2 cellular contexts compared by ENCODE assay signal in genomic region chr2:61771904-61772845, GRCh38.
TF ChIP-seq lines count a peak whose summit lies in the region.

No MANE protein-coding gene starts in this region.

TF ChIP-seq in HCT116, 20 proteins besides CTCF, POLR2A, EP300 and RAD21 (continued from another document):
- TF ChIP-seq EGR1 (IDR thresholded peaks at IDR 0.05; ENCODE audit: low read depth) (no peak), YY1 (IDR thresholded peaks at IDR 0.05; ENCODE audit: extremely low read depth, insufficient replicate concordance, low read depth, low read length) (no peak), TCF7L2 (IDR thresholded peaks at IDR 0.05; ENCODE audit: borderline replicate concordance, extremely low read depth, insufficient read depth, insufficient read length) (no peak), SRF (IDR thresholded peaks at IDR 0.05; ENCODE audit: low read depth) (no peak), ZNF274 (IDR thresholded peaks at IDR 0.05; ENCODE audit: low read depth, low read length) (no peak), SP1 (IDR thresholded peaks at IDR 0.05; ENCODE audit: low read depth) (no peak)
- TF ChIP-seq, protein P1, sequence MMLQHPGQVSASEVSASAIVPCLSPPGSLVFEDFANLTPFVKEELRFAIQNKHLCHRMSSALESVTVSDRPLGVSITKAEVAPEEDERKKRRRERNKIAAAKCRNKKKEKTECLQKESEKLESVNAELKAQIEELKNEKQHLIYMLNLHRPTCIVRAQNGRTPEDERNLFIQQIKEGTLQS (IDR thresholded peaks at IDR 0.05): no peak

TF ChIP-seq in K562, 482 proteins besides CTCF, POLR2A, EP300 and RAD21 (continued from another document):
- no peak for TF ChIP-seq SMARCB1 (IDR thresholded peaks at IDR 0.05; ENCODE audit: insufficient read length, low read depth)
- no peak for TF ChIP-seq MECOM (CRISPR knock-in tag; IDR thresholded peaks at IDR 0.05)
- no peak for TF ChIP-seq ZC3H11A (IDR thresholded peaks at IDR 0.05; ENCODE audit: low read depth, low read length)
- no peak for TF ChIP-seq ZNF239 (CRISPR knock-in tag; IDR thresholded peaks at IDR 0.05)
- TF ChIP-seq SP1 (CRISPR knock-in tag; IDR thresholded peaks at IDR 0.05): no peak
- TF ChIP-seq NR4A1 (CRISPR knock-in tag; IDR thresholded peaks at IDR 0.05): no peak
- no peak for TF ChIP-seq NR4A1 (tag; IDR thresholded peaks at IDR 0.05)
TF ChIP-seq in K562: peak in this region for 0.
